22 cellular contexts compared by ENCODE assay signal in genomic region chr1:162366671-162367070, GRCh38. TPM values are rescaled to one million over a fixed set of nuclear protein-coding genes. Genes with fewer than 3 reads are reported as not detected.
DNase-seq lines count a peak whose midpoint lies in the region; ATAC-seq, FAIRE-seq and TF ChIP-seq lines count a peak whose summit lies in the region.
"Had no signal": no experiment of that assay in that cellular context is flagged by ENCODE, and none has a peak within 500 bp of the region (broad histone marks: within the 10 kb centered on the region; RNA-seq: fewer than 3 reads in every experiment).

No MANE protein-coding gene starts in this region.

- H3K4me1 Mint-ChIP-seq in activated CD4-positive, alpha-beta memory T cell treated with anti-CD3 and anti-CD28 coated beads, Interleukin-2, amount 10 ng/mL, durations not matched to agents 7 days and 5 days = no peaks in the 10 kb centered on the region
- no peaks in the 10 kb centered on the region for H3K4me1 Mint-ChIP-seq in immature natural killer cell
- H3K4me1 Mint-ChIP-seq: T-cell had no signal

- H3K4me1 ChIP-seq in heart left ventricle (no peaks in the 10 kb centered on the region), subcutaneous abdominal adipose tissue (ENCODE audit: control insufficient read depth in 5 of 5, insufficient read depth in 5 of 5, low read length in 5 of 5) (peaks cover 0 to 9% (median 0%) of the 10 kb centered on the region in 5 donors)

- POLR2A ChIA-PET in activated CD4-positive, alpha-beta memory T cell treated with anti-CD3 and anti-CD28 coated beads, Interleukin-2, amount 10 ng/mL, durations not matched to agents 7 days and 5 days (lab: Charles Lee) = no interaction called here

- H3K27me3 ChIP-seq in heart left ventricle (no peaks in the 10 kb centered on the region), subcutaneous abdominal adipose tissue (ENCODE audit: control insufficient read depth in 5 of 5, insufficient read depth in 4 of 5, low read length in 5 of 5) (no peaks in the 10 kb centered on the region), dorsolateral prefrontal cortex (no peaks in the 10 kb centered on the region)
- H3K27me3 ChIP-seq: MG63 had no signal

- WGBS in heart left ventricle, 4 donors = 83 to 86% (median 85%) methylated on average over 9 of the region's 9 CpGs

- H3K27ac ChIP-seq in heart left ventricle = no peak overlapping the region
- H3K27ac ChIP-seq in subcutaneous abdominal adipose tissue (ENCODE audit: low read depth, low read length) = no peak overlapping the region
- peak overlapping the region in 1 of 59 donors; percentile 1 for H3K27ac ChIP-seq in dorsolateral prefrontal cortex
- H3K27ac ChIP-seq: thoracic aorta had no signal

- no peak overlapping the region for H3K27ac Mint-ChIP-seq in activated CD4-positive, alpha-beta memory T cell treated with anti-CD3 and anti-CD28 coated beads, Interleukin-2, amount 10 ng/mL, durations not matched to agents 7 days and 5 days
- H3K27ac Mint-ChIP-seq in immature natural killer cell = no peak overlapping the region
- H3K27ac Mint-ChIP-seq: activated B cell treated with CpG ODN at 0.5 μM for 24 hours, T-cell had no signal

- H3K9me3 ChIP-seq in heart left ventricle (no peaks in the 10 kb centered on the region), subcutaneous abdominal adipose tissue (ENCODE audit: control insufficient read depth in 5 of 5, low read length in 5 of 5) (no peaks in the 10 kb centered on the region)
- H3K9me3 ChIP-seq: MG63, thoracic aorta had no signal

- no peak for FAIRE-seq in GM12891 (lab: Jason Lieb, UNC)
- FAIRE-seq: HTR-8/SVneo, islet of Langerhans had no signal

- H3K9me3 Mint-ChIP-seq in activated CD4-positive, alpha-beta memory T cell treated with anti-CD3 and anti-CD28 coated beads, Interleukin-2, amount 10 ng/mL, durations not matched to agents 7 days and 5 days = no peaks in the 10 kb centered on the region
- H3K9me3 Mint-ChIP-seq in immature natural killer cell = no peaks in the 10 kb centered on the region
- H3K9me3 Mint-ChIP-seq: activated B cell treated with CpG ODN at 0.5 μM for 24 hours; effector memory CD8-positive, alpha-beta T cell; T-cell had no signal

- ATAC-seq in heart left ventricle = peak in 3 of 4 donors; percentile 18 to 28 (median 26)
- ATAC-seq in Right ventricle myocardium inferior = no peak
- ATAC-seq: effector memory CD8-positive, alpha-beta T cell; PC-3; T-cell had no signal

- CTCF ChIA-PET in activated CD4-positive, alpha-beta memory T cell treated with anti-CD3 and anti-CD28 coated beads, Interleukin-2, amount 10 ng/mL, durations not matched to agents 7 days and 5 days (lab: Charles Lee) = no interaction called here

- peaks cover 0 to 7% (median 0%) of the 10 kb centered on the region in 9 donors for H3K36me3 ChIP-seq in heart left ventricle
- peaks cover 0 to 3% (median 0%) of the 10 kb centered on the region in 5 donors for H3K36me3 ChIP-seq in subcutaneous abdominal adipose tissue (ENCODE audit: control insufficient read depth in 5 of 5, insufficient read depth in 5 of 5, low read length in 5 of 5)
- H3K36me3 ChIP-seq: MG63, thoracic aorta had no signal

- H3K36me3 Mint-ChIP-seq in activated CD4-positive, alpha-beta memory T cell treated with anti-CD3 and anti-CD28 coated beads, Interleukin-2, amount 10 ng/mL, durations not matched to agents 7 days and 5 days (ENCODE audit: low read depth) = no peaks in the 10 kb centered on the region
- no peaks in the 10 kb centered on the region for H3K36me3 Mint-ChIP-seq in immature natural killer cell
- H3K36me3 Mint-ChIP-seq: T-cell had no signal

- peaks cover 1% of the 10 kb centered on the region for H3K27me3 Mint-ChIP-seq in activated CD4-positive, alpha-beta memory T cell treated with anti-CD3 and anti-CD28 coated beads, Interleukin-2, amount 10 ng/mL, durations not matched to agents 7 days and 5 days
- H3K27me3 Mint-ChIP-seq in immature natural killer cell (ENCODE audit: low read depth in 3 of 3) = peaks cover 0 to 2% (median 2%) of the 10 kb centered on the region in 3 donors

- TF ChIP-seq POLR2A in heart left ventricle (IDR thresholded peaks at IDR 0.05) = no peak
- no peak for TF ChIP-seq POLR2A in GM12891 (IDR thresholded peaks at IDR 0.05; ENCODE audit: low read depth, low read length)

- H3K4me3 ChIP-seq in heart left ventricle (peak overlapping the region in 8 of 12 donors; percentile 28 to 56 (median 48)), subcutaneous abdominal adipose tissue (ENCODE audit: low read depth in 1 of 5, low read length in 5 of 5) (peak overlapping the region; percentile 29 to 63 (median 48)), dorsolateral prefrontal cortex (peak overlapping the region in 1 of 59 donors; percentile 32)
- H3K4me3 ChIP-seq: MG63, thoracic aorta had no signal

- H3K4me3 Mint-ChIP-seq in activated CD4-positive, alpha-beta memory T cell treated with anti-CD3 and anti-CD28 coated beads, Interleukin-2, amount 10 ng/mL, durations not matched to agents 7 days and 5 days = peak overlapping the region; percentile 45
- H3K4me3 Mint-ChIP-seq in immature natural killer cell = peak overlapping the region in 3 of 5 donors; percentile 8 to 57 (median 41)
- H3K4me3 Mint-ChIP-seq: activated B cell treated with CpG ODN at 0.5 μM for 24 hours had no signal

- no peak overlapping the region for H3K9ac ChIP-seq in subcutaneous abdominal adipose tissue (ENCODE audit: low read length in 5 of 5)

- no peak for TF ChIP-seq CTCF in heart left ventricle (IDR thresholded peaks at IDR 0.05)
- no peak for TF ChIP-seq CTCF in dorsolateral prefrontal cortex (IDR thresholded peaks at IDR 0.05 in 54 of 56, conservative IDR thresholded peaks at IDR 0.05 in 2 of 56; ENCODE audit: low read depth in 1 of 56, partially characterized antibody in 56 of 56)

- DNase-seq in heart left ventricle (no peak), Right ventricle myocardium inferior (ENCODE audit: missing footprints) (no peak), immature natural killer cell (no peak), GM12891 (ENCODE audit: insufficient read length, low spot score) (no peak), dorsolateral prefrontal cortex (no peak)
- DNase-seq in activated CD4-positive, alpha-beta memory T cell treated with anti-CD3 and anti-CD28 coated beads, Interleukin-2, amount 10 ng/mL, durations not matched to agents 7 days and 5 days = no peak
- no peak for DNase-seq in stimulated activated CD4-positive, alpha-beta T cell treated with anti-CD3 and anti-CD28 coated beads, Interleukin-4, amount 100 ng/mL, for 24 hours
- DNase-seq: activated B cell treated with CpG ODN at 0.5 μM for 24 hours; activated naive CD4-positive, alpha-beta T cell; effector memory CD8-positive, alpha-beta T cell; MG63; NCI-H1930; NCI-H510A treated with DMSO at 0.1 percent for 48 hours; occipital lobe; PC-3; T-cell had no signal

- intact Hi-C loops in heart left ventricle (cut with DNase I) (no loop called here), Right ventricle myocardium inferior (cut with DNase I) (no loop called here), dorsolateral prefrontal cortex (cut with DNase I) (no loop called here)

TF ChIP-seq in GM12891, 5 proteins besides CTCF, POLR2A, EP300 and RAD21:
- no peak for TF ChIP-seq TAF1 (IDR thresholded peaks at IDR 0.05; ENCODE audit: low read depth, low read length)
- TF ChIP-seq POLR2AphosphoS5 (IDR thresholded peaks at IDR 0.05; ENCODE audit: low read depth, low read length) = no peak

RNA-seq across cellular contexts. Expression of gene SPATA46, which starts 10.0 kb away (rescaled TPM):
- total RNA-seq in heart left ventricle (not detected), Right ventricle myocardium inferior (not detected), dorsolateral prefrontal cortex (not detected)
- polyA plus RNA-seq in heart left ventricle (not detected), immature natural killer cell (under 1 TPM in 1 of 3 donors, not detected in 2; 0.22 TPM)
- not detected for total RNA-seq in activated CD4-positive, alpha-beta memory T cell treated with anti-CD3 and anti-CD28 coated beads, Interleukin-2, amount 10 ng/mL, durations not matched to agents 7 days and 5 days
- not detected for polyA plus RNA-seq in GM12891 (2012; ENCODE audit: low read depth, missing spikeins)
- total RNA-seq: activated B cell treated with CpG ODN at 0.5 μM for 24 hours, glomerular endothelial cell, occipital lobe, PC-3, T-cell, thoracic aorta had no signal
- polyA plus RNA-seq: AG04450 had no signal

RNA-seq across cellular contexts. Expression of gene C1orf226, which starts 14.9 kb away (rescaled TPM):
- total RNA-seq in heart left ventricle (10 to 100 TPM in 1 of 9 donors, 1 to 10 TPM in 8; 3.5 to 10.8 (median 6.4) TPM), Right ventricle myocardium inferior (4.6 TPM), dorsolateral prefrontal cortex (10 to 100 TPM in 2 of 120 experiments, 1 to 10 TPM in 118; 1.5 to 12.1 (median 4.6) TPM)
- polyA plus RNA-seq in heart left ventricle (1 to 10 TPM; 1.6 to 3.1 TPM), immature natural killer cell (not detected)
- total RNA-seq in activated CD4-positive, alpha-beta memory T cell treated with anti-CD3 and anti-CD28 coated beads, Interleukin-2, amount 10 ng/mL, durations not matched to agents 7 days and 5 days = not detected
- polyA plus RNA-seq in GM12891 (2012; ENCODE audit: low read depth, missing spikeins) = not detected
- total RNA-seq: activated B cell treated with CpG ODN at 0.5 μM for 24 hours had no signal

RNA-seq across cellular contexts. Expression of gene SH2D1B, which starts 45.3 kb away (rescaled TPM):
- 1 to 10 TPM in 1 of 9 donors, under 1 TPM in 2, not detected in 6; 0.16 to 1.1 (median 0.54) TPM for total RNA-seq in heart left ventricle
- polyA plus RNA-seq in heart left ventricle = under 1 TPM in 1 of 2 donors, not detected in 1; 0.11 TPM
- 0.24 TPM for total RNA-seq in Right ventricle myocardium inferior
- not detected for total RNA-seq in activated CD4-positive, alpha-beta memory T cell treated with anti-CD3 and anti-CD28 coated beads, Interleukin-2, amount 10 ng/mL, durations not matched to agents 7 days and 5 days
- 1,000 to 10,000 TPM in 1 of 3 donors, 100 to 1,000 TPM in 2; 598 to 1,411 (median 608) TPM for polyA plus RNA-seq in immature natural killer cell
- polyA plus RNA-seq in GM12891 (2012; ENCODE audit: low read depth, missing spikeins) = not detected
- total RNA-seq in dorsolateral prefrontal cortex = 1 to 10 TPM in 91 of 120 experiments, under 1 TPM in 26, not detected in 3; 0.19 to 7.2 (median 1.8) TPM
- total RNA-seq: activated B cell treated with CpG ODN at 0.5 μM for 24 hours, glomerular endothelial cell, occipital lobe had no signal
- polyA plus RNA-seq: AG04450 had no signal
